ENCODE assay signal across 8 cellular contexts in the genomic region with DNA sequence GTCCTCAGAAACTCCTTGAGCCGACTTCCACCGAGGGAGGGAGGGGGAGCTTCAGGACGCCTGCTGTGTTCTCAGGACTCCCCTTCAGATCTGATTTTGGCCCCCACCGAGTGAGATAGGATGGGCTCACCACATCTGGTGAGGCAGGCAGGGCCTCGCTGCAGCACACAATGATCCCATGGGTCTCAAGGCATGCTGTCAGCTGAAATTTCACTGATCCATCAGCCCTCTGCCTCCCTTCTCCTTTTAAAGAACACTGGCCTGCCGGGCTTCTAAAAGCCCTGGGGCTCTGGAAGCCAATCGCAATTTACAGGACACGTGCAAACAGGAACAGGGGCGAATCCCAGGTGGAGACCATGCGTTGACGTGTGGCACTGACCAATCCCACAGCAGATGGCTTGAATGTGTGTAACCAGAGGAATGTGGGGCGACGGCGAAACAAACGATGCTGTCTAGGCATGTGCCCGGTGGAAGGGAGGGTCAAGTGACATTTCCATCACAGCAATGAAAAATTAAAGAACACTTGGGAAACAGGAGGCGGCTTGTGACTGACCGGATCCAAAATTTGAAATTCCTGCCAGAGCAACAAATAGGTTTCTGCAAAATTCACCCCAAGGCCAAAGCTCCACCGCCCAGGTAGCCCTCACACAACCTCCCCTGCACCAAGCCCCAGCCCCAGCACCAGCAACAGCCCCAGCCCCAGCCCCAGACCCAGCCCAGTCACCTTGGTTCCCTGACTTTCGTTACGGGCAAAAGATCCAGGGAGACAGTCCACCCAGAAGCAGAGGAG.
A peak's percentile ranks its signal among the peaks of the same experiment; 100 is the strongest.
DNase-seq lines count a peak whose midpoint lies in the region; ATAC-seq lines count a peak whose summit lies in the region.

No MANE protein-coding gene starts in this region.

- peaks cover 40% of the 10 kb centered on the region for H3K27me3 ChIP-seq in skeletal muscle satellite cell (ENCODE audit: control insufficient read depth, insufficient read depth, low read length)

- H3K27ac ChIP-seq in SK-N-MC = no peak overlapping the region

- DNase-seq in NCI-H1417 (lab: John Stamatoyannopoulos, UW) (peak in 2 of 3 experiments; percentile 58 to 81), NCI-H1417 treated with DMSO at 0.1 percent for 48 hours (lab: John Stamatoyannopoulos, UW) (no peak), SK-N-MC (ENCODE audit: low read depth, low spot score) (no peak), foreskin melanocyte (peak; percentile 14)

- H3K9ac ChIP-seq in SK-N-MC (ENCODE audit: insufficient read length) = no peak overlapping the region
- H3K9ac ChIP-seq in skeletal muscle satellite cell (ENCODE audit: low read depth, low read length) = peak overlapping the region; percentile 36

- H3K36me3 ChIP-seq in SK-N-MC (ENCODE audit: insufficient read depth, low read length) = no peaks in the 10 kb centered on the region
- H3K36me3 ChIP-seq in skeletal muscle satellite cell (ENCODE audit: insufficient read depth, low read length) = no peaks in the 10 kb centered on the region

- H3K4me2 ChIP-seq in skeletal muscle satellite cell (ENCODE audit: low read length) = peak overlapping the region; percentile 76

- peaks cover 39% of the 10 kb centered on the region for H3K4me1 ChIP-seq in skeletal muscle satellite cell (ENCODE audit: control insufficient read depth, insufficient read depth, low read length)

- H3K4me3 ChIP-seq in SK-N-MC = peak overlapping the region; percentile 57
- peak overlapping the region; percentile 63 for H3K4me3 ChIP-seq in skeletal muscle satellite cell (ENCODE audit: low read length)

- no peak for ATAC-seq in HG03565 (IDR thresholded peaks at IDR 0.05; ENCODE audit: unreplicated experiment)
- ATAC-seq in GM19351 (IDR thresholded peaks at IDR 0.05; ENCODE audit: unreplicated experiment) = no peak
- no peak for ATAC-seq in GM19395 (IDR thresholded peaks at IDR 0.05; ENCODE audit: unreplicated experiment)

- no peaks in the 10 kb centered on the region for H3K9me3 ChIP-seq in SK-N-MC (ENCODE audit: low read depth, low read length)
- no peaks in the 10 kb centered on the region for H3K9me3 ChIP-seq in skeletal muscle satellite cell (replicated peaks; ENCODE audit: low read length)

Comparison
In these comparisons a context has a peak if more than half of its experiments do, and no peak if none do; other contexts are left out.
1. DNase-seq: peak in NCI-H1417 (2 of 3) and foreskin melanocyte (single experiment); none in NCI-H1417 treated with DMSO at 0.1 percent for 48 hours (single experiment) and SK-N-MC (single experiment).